In genomic region chr16:85104821-85105391, GRCh38 we compare ENCODE assay signal across 10 cellular contexts. TPM values are rescaled to one million over a fixed set of nuclear protein-coding genes. Genes with fewer than 3 reads are reported as not detected.
DNase-seq lines count a peak whose midpoint lies in the region; ATAC-seq, FAIRE-seq and TF ChIP-seq lines count a peak whose summit lies in the region.
"Had no signal": no experiment of that assay in that cellular context is flagged by ENCODE, and none has a peak within 500 bp of the region (broad histone marks: within the 10 kb centered on the region; RNA-seq: fewer than 3 reads in every experiment).

No MANE protein-coding gene starts in this region.

- H3K4me1 ChIP-seq in A549 = no peaks in the 10 kb centered on the region

- WGBS in A549 (ENCODE audit: missing lambda C conversion rate) = 69% methylated on average over 11 of the region's 11 CpGs

- no peak for TF ChIP-seq POLR2A in A549 (IDR thresholded peaks at IDR 0.05; ENCODE audit: low read length)

- no peaks in the 10 kb centered on the region for H3K36me3 ChIP-seq in MG63

- TF ChIP-seq RAD21 in A549 (conservative IDR thresholded peaks at IDR 0.05 in 1 of 2, IDR thresholded peaks at IDR 0.05 in 1 of 2) = no peak

- POLR2A ChIA-PET in A549 (lab: Yijun Ruan, JAX) = no interaction called here

- H3K4me3 ChIP-seq in A549 (no peak overlapping the region), MG63 (no peak overlapping the region)

- no peak for FAIRE-seq in A549 (lab: Jason Lieb, UNC)

- DNase-seq in A549 (ENCODE audit: low read depth in 1 of 2, low spot score in 1 of 2) = no peak
- DNase-seq in SHP77 treated with DMSO at 0.1 percent for 48 hours (lab: John Stamatoyannopoulos, UW) = peak; percentile 8
- DNase-seq in hippocampal formation (lab: John Stamatoyannopoulos, UW) = peak; percentile 36 to 41
- no peak for DNase-seq in stimulated activated CD4-positive, alpha-beta T cell treated with anti-CD3 and anti-CD28 coated beads, Interleukin-1b, Interleukin-23, amount 100 ng/mL, for 48 hours
- DNase-seq in NCI-H1048 (lab: John Stamatoyannopoulos, UW) = no peak
- no peak for DNase-seq in MG63

- no peak for TF ChIP-seq CTCF in A549 (IDR thresholded peaks at IDR 0.05)

- ATAC-seq in A549 (peak; percentile 35 to 56; a peak in 5 of 6 replicates), GM19043 (IDR thresholded peaks at IDR 0.05; ENCODE audit: low read depth, unreplicated experiment) (peak; percentile 55), GM21528 (IDR thresholded peaks at IDR 0.05; ENCODE audit: low FRiP score, unreplicated experiment) (no peak)

- H3K27ac ChIP-seq in A549 = no peak overlapping the region

- no peak overlapping the region for H3K4me2 ChIP-seq in A549

- TF ChIP-seq EP300 in A549 (IDR thresholded peaks at IDR 0.05) = no peak

- CTCF ChIA-PET in A549 (lab: Yijun Ruan, JAX) = interaction anchor here (0.6 to 4.2 kb wide), 4 partner anchors 10 to 941 kb away, joined by 3 to 38 read pairs (median 8); no protein-coding TSS in a partner anchor

- no peaks in the 10 kb centered on the region for H3K27me3 ChIP-seq in MG63

- H3K9me3 ChIP-seq in A549 (no peaks in the 10 kb centered on the region), MG63 (no peaks in the 10 kb centered on the region)

TF ChIP-seq in A549, 52 proteins besides CTCF, POLR2A, EP300 and RAD21:
- no peak for TF ChIP-seq NFE2L2 (conservative IDR thresholded peaks at IDR 0.05; ENCODE audit: low read length)
- TF ChIP-seq TFCP2L1 (CRISPR knock-in tag; IDR thresholded peaks at IDR 0.05) = no peak
- no peak for TF ChIP-seq MAFK (IDR thresholded peaks at IDR 0.05; ENCODE audit: partially characterized antibody)
- no peak for TF ChIP-seq MYC (IDR thresholded peaks at IDR 0.05; ENCODE audit: borderline replicate concordance, low read length)
- TF ChIP-seq ZNF302 (CRISPR knock-in tag; IDR thresholded peaks at IDR 0.05) = no peak
- no peak for TF ChIP-seq ZC3H11A (IDR thresholded peaks at IDR 0.05)
- TF ChIP-seq REST (IDR thresholded peaks at IDR 0.05) = no peak
- no peak for TF ChIP-seq SMC3 (IDR thresholded peaks at IDR 0.05)
- no peak for TF ChIP-seq EHF (CRISPR knock-in tag; IDR thresholded peaks at IDR 0.05)
- no peak for TF ChIP-seq BHLHE40 (IDR thresholded peaks at IDR 0.05; ENCODE audit: low read depth, low read length)
- TF ChIP-seq PHF8 (IDR thresholded peaks at IDR 0.05; ENCODE audit: borderline replicate concordance, low read depth) = no peak
- TF ChIP-seq TP53 (CRISPR knock-in tag; IDR thresholded peaks at IDR 0.05) = no peak
- no peak for TF ChIP-seq USF2 (IDR thresholded peaks at IDR 0.05)
- no peak for TF ChIP-seq NR3C1 (IDR thresholded peaks at IDR 0.05)
- TF ChIP-seq HOXB13 (CRISPR knock-in tag; IDR thresholded peaks at IDR 0.05; ENCODE audit: low read depth) = no peak
TF ChIP-seq in A549: peak in this region for 0.

RNA-seq across cellular contexts. Expression of gene CIBAR2, which starts 7.4 kb away (rescaled TPM):
- polyA plus RNA-seq in A549 (2011; rRNA removed) (0.15 TPM in 1 of 2 replicates, not detected in the other), A549 (2017; fragmentation: RNase III; extraction: RNeasy Plus Mini Kit Qiagen cat#74134 plus additional on column Dnase treatment) (0.04 TPM in 1 of 3 replicates, not detected in the others)
- polyA plus RNA-seq in A549 (2012; cell fraction: cytosol; rRNA removed) = 0.05 TPM in 1 of 2 replicates, not detected in the other
- polyA plus RNA-seq in A549 (2012; cell fraction: nucleus; rRNA removed) = 0.11 TPM in 1 of 2 replicates, not detected in the other
- not detected in 2 replicates for polyA minus RNA-seq in A549 (2011; rRNA and poly(A)+ RNA removed)
- 0.72 TPM in 1 of 2 replicates, not detected in the other for total RNA-seq in MG63 (2014; rRNA removed; shearing (Covaris generic); ENCODE audit: low replicate concordance)
- total RNA-seq: cerebellum, Daoy had no signal

Comparison
In these comparisons a context has a peak if more than half of its experiments do, and no peak if none do; other contexts are left out.
1. DNase-seq: peak in SHP77 treated with DMSO at 0.1 percent for 48 hours (single experiment) and hippocampal formation (2 of 2); none in A549 (0 of 2), stimulated activated CD4-positive, alpha-beta T cell treated with anti-CD3 and anti-CD28 coated beads, Interleukin-1b, Interleukin-23, amount 100 ng/mL, for 48 hours (single experiment), NCI-H1048 (single experiment) and MG63 (single experiment).